In the genomic region with DNA sequence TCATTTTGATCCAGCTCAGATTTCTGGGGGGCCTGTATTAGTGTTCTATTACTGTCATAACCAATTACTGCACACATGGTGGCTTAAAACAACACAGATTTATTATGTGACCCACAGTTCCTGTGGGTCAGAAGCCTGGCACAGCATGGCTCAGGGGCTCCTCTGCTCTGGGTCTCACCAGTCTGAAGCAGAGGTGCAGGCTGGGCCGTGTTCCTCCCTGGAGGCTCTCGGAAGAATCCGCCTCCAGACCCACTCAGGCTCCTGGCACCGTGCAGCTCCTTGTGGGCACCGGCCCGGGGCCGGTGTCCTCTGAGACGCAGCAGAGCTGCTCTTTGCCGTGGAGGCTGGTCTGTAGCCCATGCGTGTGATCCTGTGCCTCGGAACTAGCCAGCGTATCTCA, we compare ENCODE assay signal across 14 cellular contexts.
DNase-seq lines count a peak whose midpoint lies in the region; ATAC-seq and TF ChIP-seq lines count a peak whose summit lies in the region.
"Had no signal": no experiment of that assay in that cellular context is flagged by ENCODE, and none has a peak within 500 bp of the region (broad histone marks: within the 10 kb centered on the region; RNA-seq: fewer than 3 reads in every experiment).

No MANE protein-coding gene starts in this region.

- H3F3A ChIP-seq in GM23338 (replicated peaks; ENCODE audit: low read depth): no peaks in the 10 kb centered on the region

- 93 to 100% methylated on average over 6 to 12 of the region's 12 CpGs for WGBS in endodermal cell (ENCODE audit: insufficient coverage in 1 of 2, insufficient read length in 1 of 2), 2 experiments
- 87 to 95% (median 92%) methylated on average over 12 of the region's 12 CpGs for WGBS in spleen, 5 donors

- intact Hi-C loops in spleen (cut with DNase I; ENCODE audit: low total_unique reads): no loop called here

- H3K79me2 ChIP-seq in GM23338 (replicated peaks; ENCODE audit: insufficient read depth): no peaks in the 10 kb centered on the region

- H3K27ac ChIP-seq in GM23338 (ENCODE audit: low read depth) (no peak overlapping the region), WERI-Rb-1 (peak overlapping the region; percentile 83), endodermal cell (ENCODE audit: low read depth, low read length) (no peak overlapping the region), spleen (no peak overlapping the region)
- H3K27ac ChIP-seq: A549, C4-2B, GM23248 had no signal

- H3K4me2 ChIP-seq in GM23338: no peak overlapping the region
- H3K4me2 ChIP-seq: A549 had no signal

- TF ChIP-seq POLR2A in spleen (IDR thresholded peaks at IDR 0.05): no peak

- H3K9me3 ChIP-seq in WERI-Rb-1 (ENCODE audit: severe bottlenecking) (no peaks in the 10 kb centered on the region), endodermal cell (ENCODE audit: control insufficient read depth, low read length) (no peaks in the 10 kb centered on the region), spleen (no peaks in the 10 kb centered on the region)
- H3K9me3 ChIP-seq: A549, BE2C had no signal

- peak; percentile 27; the same call in 2 of the 3 replicates for ATAC-seq in GM23338
- no peak for ATAC-seq in GM19463 (IDR thresholded peaks at IDR 0.05; ENCODE audit: unreplicated experiment)
- ATAC-seq: A549 had no signal

- H2AFZ ChIP-seq in GM23338: no peak overlapping the region; the same call in 1 of the 2 replicates
- H2AFZ ChIP-seq: GM23248 had no signal

- no peak overlapping the region for H3K9ac ChIP-seq in endodermal cell (ENCODE audit: extremely low read depth, low read length, poor library complexity, severe bottlenecking)
- H3K9ac ChIP-seq: GM23248 had no signal

- no peaks in the 10 kb centered on the region for H4K20me1 ChIP-seq in GM23338 (replicated peaks; ENCODE audit: insufficient read depth)

- H3K36me3 ChIP-seq in GM23338 (ENCODE audit: insufficient read depth): no peaks in the 10 kb centered on the region
- H3K36me3 ChIP-seq in WERI-Rb-1: no peaks in the 10 kb centered on the region
- H3K36me3 ChIP-seq in endodermal cell (ENCODE audit: control insufficient read depth, insufficient read depth, low read length): no peaks in the 10 kb centered on the region
- H3K36me3 ChIP-seq in spleen: no peaks in the 10 kb centered on the region
- H3K36me3 ChIP-seq: BE2C had no signal

- H3K4me3 Mint-ChIP-seq in GM23338 (no peak overlapping the region), endodermal cell (no peak overlapping the region)
- H3K4me3 Mint-ChIP-seq: CD4-positive, alpha-beta memory T cell had no signal

- H3K27me3 Mint-ChIP-seq in GM23338 (ENCODE audit: insufficient read depth, low read depth, poor library complexity): peaks cover 6% of the 10 kb centered on the region
- peaks cover 9% of the 10 kb centered on the region for H3K27me3 Mint-ChIP-seq in endodermal cell (ENCODE audit: insufficient read depth)

- peaks cover 21% of the 10 kb centered on the region for H3K4me1 Mint-ChIP-seq in GM23338
- H3K4me1 Mint-ChIP-seq in endodermal cell: peaks cover 9% of the 10 kb centered on the region
- H3K4me1 Mint-ChIP-seq: CD4-positive, alpha-beta memory T cell had no signal

- H3K27me3 ChIP-seq in GM23338 (ENCODE audit: insufficient read depth): no peaks in the 10 kb centered on the region
- no peaks in the 10 kb centered on the region for H3K27me3 ChIP-seq in WERI-Rb-1 (ENCODE audit: insufficient read depth, low read depth, severe bottlenecking)
- no peaks in the 10 kb centered on the region for H3K27me3 ChIP-seq in endodermal cell (ENCODE audit: control insufficient read depth, insufficient read depth, low read length, poor library complexity, severe bottlenecking)
- H3K27me3 ChIP-seq in spleen (replicated peaks in 1 of 7): peaks cover 0 to 53% (median 5%) of the 10 kb centered on the region in 7 donors
- H3K27me3 ChIP-seq: BE2C had no signal

- DNase-seq in GM23338 (ENCODE audit: low spot score): no peak
- DNase-seq in WERI-Rb-1: peak; percentile 52
- DNase-seq in endodermal cell: peak; percentile 45
- DNase-seq in retina: peak; percentile 62
- DNase-seq in spleen: no peak
- no peak for DNase-seq in KG1 (lab: John Stamatoyannopoulos, UW)
- DNase-seq: BE2C; CD4-positive, alpha-beta memory T cell; GM23248; H7; IMR-90 had no signal

- H3K36me3 Mint-ChIP-seq in GM23338 (ENCODE audit: low read depth) (no peaks in the 10 kb centered on the region), endodermal cell (ENCODE audit: low read depth) (no peaks in the 10 kb centered on the region)
- H3K36me3 Mint-ChIP-seq: CD4-positive, alpha-beta memory T cell had no signal

- H3K4me1 ChIP-seq in GM23338 (ENCODE audit: insufficient read depth) (peaks cover 3% of the 10 kb centered on the region), endodermal cell (ENCODE audit: control insufficient read depth, insufficient read depth, low read length) (no peaks in the 10 kb centered on the region), spleen (no peaks in the 10 kb centered on the region)
- H3K4me1 ChIP-seq: A549, BE2C had no signal

- TF ChIP-seq CTCF in GM23338 (conservative IDR thresholded peaks at IDR 0.05; ENCODE audit: low read depth in 2 of 2): no peak
- TF ChIP-seq CTCF in WERI-Rb-1 (IDR thresholded peaks at IDR 0.05; ENCODE audit: low read depth, low read length): no peak
- TF ChIP-seq CTCF in endodermal cell (conservative IDR thresholded peaks at IDR 0.05): no peak
- no peak for TF ChIP-seq CTCF in spleen (IDR thresholded peaks at IDR 0.05 in 8 of 11, conservative IDR thresholded peaks at IDR 0.05 in 3 of 11)

- H3K9me2 ChIP-seq in GM23338 (ENCODE audit: insufficient read depth): no peaks in the 10 kb centered on the region

- H3K9me3 Mint-ChIP-seq in GM23338: no peaks in the 10 kb centered on the region
- H3K9me3 Mint-ChIP-seq in endodermal cell: no peaks in the 10 kb centered on the region

- H3K4me3 ChIP-seq in GM23338: no peak overlapping the region
- H3K4me3 ChIP-seq in WERI-Rb-1 (ENCODE audit: low read depth, low read length): peak overlapping the region; percentile 38
- no peak overlapping the region for H3K4me3 ChIP-seq in endodermal cell (ENCODE audit: low read length)
- no peak overlapping the region for H3K4me3 ChIP-seq in spleen
- H3K4me3 ChIP-seq: A549, GM23248 had no signal

- H3K27ac Mint-ChIP-seq in GM23338 (no peak overlapping the region), endodermal cell (no peak overlapping the region)
- H3K27ac Mint-ChIP-seq: CD4-positive, alpha-beta memory T cell had no signal

TF ChIP-seq in GM23338, 12 proteins besides CTCF, POLR2A, EP300 and RAD21 (continues in another document):
- TF ChIP-seq NANOG (IDR thresholded peaks at IDR 0.05; ENCODE audit: borderline replicate concordance) (no peak), EZH2 (IDR thresholded peaks at IDR 0.05; ENCODE audit: low read depth, unreplicated experiment) (no peak), ZNF114 (CRISPR knock-in tag; IDR thresholded peaks at IDR 0.05) (no peak), JUNB (IDR thresholded peaks at IDR 0.05; ENCODE audit: unreplicated experiment) (no peak), CREB1 (CRISPR knock-in tag; IDR thresholded peaks at IDR 0.05; ENCODE audit: low read depth) (no peak), POLR2AphosphoS5 (IDR thresholded peaks at IDR 0.05; ENCODE audit: low read depth) (no peak)

Comparison
In these comparisons a context has a peak if more than half of its experiments do, and no peak if none do; other contexts are left out.
1. DNase-seq: peak in WERI-Rb-1 (single experiment), endodermal cell (single experiment) and retina (single experiment); none in GM23338 (single experiment), spleen (single experiment) and KG1 (single experiment).